27 cellular contexts compared by ENCODE assay signal in the genomic region with DNA sequence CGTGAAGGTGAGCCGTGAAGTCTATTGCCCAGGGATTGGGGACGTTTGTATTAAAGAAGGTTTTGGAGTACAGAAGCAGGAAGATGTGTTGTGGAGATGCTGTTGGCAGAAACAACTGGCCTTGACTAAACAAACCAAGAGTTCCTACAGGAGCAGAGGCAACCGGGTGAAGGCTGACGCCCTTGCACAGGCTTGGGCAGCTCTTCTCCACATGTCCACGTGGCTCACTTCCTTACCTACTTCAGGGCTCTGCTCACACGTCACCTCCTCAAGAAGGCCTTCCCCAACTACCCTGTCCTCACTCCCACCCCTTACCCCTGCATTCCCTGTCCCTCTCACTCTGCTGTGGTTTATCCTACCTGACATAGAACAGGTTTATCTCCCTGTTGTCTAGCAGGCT.
"Had no signal": no experiment of that assay in that cellular context is flagged by ENCODE, and none has a peak within 500 bp of the region (broad histone marks: within the 10 kb centered on the region; RNA-seq: fewer than 3 reads in every experiment).

No MANE protein-coding gene starts in this region.

- H3K36me3 Mint-ChIP-seq: mesothelial cell of epicardium, naive B cell, neural progenitor cell had no signal

- H3K9me3 ChIP-seq: esophagus muscularis mucosa, gastroesophageal sphincter, heart left ventricle, mucosa of descending colon, right lobe of liver, suprapubic skin, transverse colon, vagina had no signal

- H3K27me3 Mint-ChIP-seq: naive B cell had no signal

- H3K27ac ChIP-seq: esophagus muscularis mucosa, foreskin keratinocyte, gastroesophageal sphincter, heart left ventricle, hepatocyte, neural progenitor cell, parathyroid adenoma, right lobe of liver, suprapubic skin, transverse colon, vagina had no signal

- ATAC-seq: foreskin keratinocyte, gastroesophageal sphincter, heart left ventricle, left lobe of liver, mucosa of descending colon had no signal

- H3K36me3 ChIP-seq: esophagus muscularis mucosa, gastroesophageal sphincter, heart left ventricle, neural progenitor cell, right lobe of liver, suprapubic skin, transverse colon, vagina had no signal

- H3K4me3 Mint-ChIP-seq: mesothelial cell of epicardium, nephron, neural progenitor cell had no signal

- DNase-seq: cortex of kidney; effector memory CD4-positive, alpha-beta T cell; foreskin keratinocyte; heart left ventricle; kidney; mesenchymal stem cell; mucosa of descending colon; right lobe of liver; small intestine; stimulated activated CD4-positive, alpha-beta T cell treated with anti-CD3 and anti-CD28 coated beads, Interleukin-2, amount 100 ng/mL, for 48 hours; stimulated activated CD8-positive, alpha-beta memory T cell treated with anti-CD3 and anti-CD28 coated beads, Interleukin-4, amount 100 ng/mL, for 48 hours; stimulated activated naive CD4-positive, alpha-beta T cell; transverse colon had no signal

- H3K4me1 Mint-ChIP-seq: mesothelial cell of epicardium, nephron, neural progenitor cell had no signal

- H3K9me3 Mint-ChIP-seq: naive B cell, nephron, neural progenitor cell had no signal

- H3K27me3 ChIP-seq: esophagus muscularis mucosa, foreskin keratinocyte, gastroesophageal sphincter, heart left ventricle, hepatocyte, neural progenitor cell, right lobe of liver, suprapubic skin, transverse colon, vagina had no signal

- H3K4me3 ChIP-seq: esophagus muscularis mucosa, gastroesophageal sphincter, heart left ventricle, hepatocyte, mucosa of descending colon, neural progenitor cell, right lobe of liver, suprapubic skin, transverse colon, vagina had no signal

- H3K4me1 ChIP-seq: esophagus muscularis mucosa, foreskin keratinocyte, gastroesophageal sphincter, neural progenitor cell, parathyroid adenoma, right lobe of liver, suprapubic skin, transverse colon, vagina had no signal

- H3K27ac Mint-ChIP-seq: mesothelial cell of epicardium; naive B cell; nephron; neural progenitor cell; progenitor cell of endocrine pancreas; stimulated activated naive CD8-positive, alpha-beta T cell treated with anti-CD3 and anti-CD28 coated beads, Interleukin-15, amount 100 ng/mL, for 72 hours had no signal

- FAIRE-seq: endothelial cell of umbilical vein, kidney, small intestine had no signal
